ENCODE assay signal across 9 cellular contexts in the genomic region with DNA sequence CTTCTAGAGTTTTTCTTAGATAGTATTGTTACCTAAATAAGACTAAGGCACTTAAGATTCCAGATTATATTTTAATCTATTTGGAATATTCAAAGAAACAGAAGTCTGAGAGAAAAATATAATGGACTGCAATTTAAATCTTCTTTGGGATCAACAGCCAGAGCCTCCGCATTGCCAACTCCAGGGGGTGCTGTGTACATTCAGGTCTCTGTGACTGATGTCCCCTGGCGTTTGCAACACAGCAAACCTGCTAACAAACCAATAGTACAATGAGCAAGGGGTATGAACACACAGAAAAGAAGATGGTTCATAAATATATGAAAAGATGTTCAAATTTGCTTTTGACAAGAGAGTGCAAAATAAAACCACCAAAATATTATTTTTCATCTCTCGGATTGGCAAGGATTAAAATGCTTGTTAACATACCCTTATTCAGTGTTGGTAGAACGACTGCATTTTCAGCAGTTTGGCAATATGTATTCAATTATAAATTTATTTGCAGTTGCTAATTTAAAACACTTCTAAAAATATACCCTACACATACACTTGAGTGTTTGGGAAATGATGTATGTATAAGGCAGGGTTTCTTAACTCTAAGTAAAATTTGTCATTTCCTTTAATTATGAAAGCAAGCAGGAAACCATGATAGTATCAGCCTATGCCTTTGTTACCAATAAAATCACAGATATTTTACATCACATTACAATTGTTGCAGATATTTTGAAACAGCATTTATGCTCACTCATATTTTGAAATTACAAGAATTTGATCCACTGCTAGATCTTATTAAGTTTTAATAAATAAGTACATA. TPM values are rescaled to one million over a fixed set of nuclear protein-coding genes. Genes with fewer than 3 reads are reported as not detected.
DNase-seq lines count a peak whose midpoint lies in the region; ATAC-seq and TF ChIP-seq lines count a peak whose summit lies in the region.
"Had no signal": no experiment of that assay in that cellular context is flagged by ENCODE, and none has a peak within 500 bp of the region (broad histone marks: within the 10 kb centered on the region; RNA-seq: fewer than 3 reads in every experiment).

No MANE protein-coding gene starts in this region.

- DNase-seq in CD14-positive monocyte (ENCODE audit: low spot score): peak; percentile 52
- peak; percentile 59 for DNase-seq in NCI-H226
- DNase-seq in activated CD4-positive, alpha-beta memory T cell treated with anti-CD3 and anti-CD28 coated beads, Interleukin-2, amount 10 ng/mL, durations not matched to agents 7 days and 5 days: peak; percentile 32
- peak; percentile 80 for DNase-seq in Right ventricle myocardium superior
- DNase-seq in prostate gland (ENCODE audit: low spot score): no peak
- no peak for DNase-seq in occipital lobe (lab: John Stamatoyannopoulos, UW)

- POLR2A ChIA-PET in activated CD4-positive, alpha-beta memory T cell treated with anti-CD3 and anti-CD28 coated beads, Interleukin-2, amount 10 ng/mL, durations not matched to agents 7 days and 5 days (lab: Charles Lee): no interaction called here

- peak overlapping the region in 1 of 2 donors; percentile 40 for H3K4me3 Mint-ChIP-seq in CD14-positive monocyte
- no peak overlapping the region for H3K4me3 Mint-ChIP-seq in activated CD4-positive, alpha-beta memory T cell treated with anti-CD3 and anti-CD28 coated beads, Interleukin-2, amount 10 ng/mL, durations not matched to agents 7 days and 5 days
- H3K4me3 Mint-ChIP-seq: naive thymus-derived CD8-positive, alpha-beta T cell had no signal

- no peaks in the 10 kb centered on the region for H3K9me3 ChIP-seq in prostate gland

- ATAC-seq in GM19023 (IDR thresholded peaks at IDR 0.05; ENCODE audit: unreplicated experiment) (peak; percentile 91), HG03159 (IDR thresholded peaks at IDR 0.05; ENCODE audit: unreplicated experiment) (peak; percentile 91), Right ventricle myocardium superior (ENCODE audit: poor library complexity) (peak; percentile 82)
- ATAC-seq: naive thymus-derived CD8-positive, alpha-beta T cell had no signal

- CTCF ChIA-PET in activated CD4-positive, alpha-beta memory T cell treated with anti-CD3 and anti-CD28 coated beads, Interleukin-2, amount 10 ng/mL, durations not matched to agents 7 days and 5 days (lab: Charles Lee): no interaction called here

- peak overlapping the region; percentile 73 to 97 (median 92) for H3K27ac Mint-ChIP-seq in CD14-positive monocyte
- no peak overlapping the region for H3K27ac Mint-ChIP-seq in activated CD4-positive, alpha-beta memory T cell treated with anti-CD3 and anti-CD28 coated beads, Interleukin-2, amount 10 ng/mL, durations not matched to agents 7 days and 5 days
- H3K27ac Mint-ChIP-seq: naive thymus-derived CD8-positive, alpha-beta T cell had no signal

- H3K9me3 Mint-ChIP-seq in CD14-positive monocyte: no peaks in the 10 kb centered on the region
- no peaks in the 10 kb centered on the region for H3K9me3 Mint-ChIP-seq in activated CD4-positive, alpha-beta memory T cell treated with anti-CD3 and anti-CD28 coated beads, Interleukin-2, amount 10 ng/mL, durations not matched to agents 7 days and 5 days

- H3K4me1 Mint-ChIP-seq in CD14-positive monocyte: peaks cover 11% of the 10 kb centered on the region
- H3K4me1 Mint-ChIP-seq in activated CD4-positive, alpha-beta memory T cell treated with anti-CD3 and anti-CD28 coated beads, Interleukin-2, amount 10 ng/mL, durations not matched to agents 7 days and 5 days: no peaks in the 10 kb centered on the region
- H3K4me1 Mint-ChIP-seq: naive thymus-derived CD8-positive, alpha-beta T cell had no signal

- H3K27me3 ChIP-seq in prostate gland (replicated peaks; ENCODE audit: insufficient read depth): no peaks in the 10 kb centered on the region

- H3K36me3 Mint-ChIP-seq in CD14-positive monocyte: no peaks in the 10 kb centered on the region
- H3K36me3 Mint-ChIP-seq in activated CD4-positive, alpha-beta memory T cell treated with anti-CD3 and anti-CD28 coated beads, Interleukin-2, amount 10 ng/mL, durations not matched to agents 7 days and 5 days (ENCODE audit: low read depth): no peaks in the 10 kb centered on the region
- H3K36me3 Mint-ChIP-seq: naive thymus-derived CD8-positive, alpha-beta T cell had no signal

- TF ChIP-seq POLR2A in prostate gland (IDR thresholded peaks at IDR 0.05): no peak

- H3K27me3 Mint-ChIP-seq in CD14-positive monocyte (ENCODE audit: low read depth in 3 of 3): peaks cover 0 to 2% (median 1%) of the 10 kb centered on the region in 3 donors
- H3K27me3 Mint-ChIP-seq in activated CD4-positive, alpha-beta memory T cell treated with anti-CD3 and anti-CD28 coated beads, Interleukin-2, amount 10 ng/mL, durations not matched to agents 7 days and 5 days: no peaks in the 10 kb centered on the region

- H3K4me3 ChIP-seq in prostate gland: no peak overlapping the region

- peaks cover 4% of the 10 kb centered on the region for H3K4me1 ChIP-seq in prostate gland (replicated peaks)

- TF ChIP-seq CTCF in CD14-positive monocyte (IDR thresholded peaks at IDR 0.05): peak; percentile 89
- TF ChIP-seq CTCF in prostate gland (IDR thresholded peaks at IDR 0.05): peak in 3 of 4 experiments; percentile 64 to 79 (median 69)

- intact Hi-C loops in CD14-positive monocyte (cut with micrococcal nuclease): loop anchor here in 1 of 2 donors (10.0 kb wide), 2 partner anchors 51 to 81 kb away; partner anchors contain the start of gene TM4SF4
- intact Hi-C loops in Right ventricle myocardium superior (cut with DNase I): loop anchor here (5.0 kb wide), 1 partner anchor 84 kb away; no protein-coding TSS in a partner anchor
- intact Hi-C loops in prostate gland (cut with DNase I): loop anchor here (2.0 kb wide), 1 partner anchor 87 kb away; no protein-coding TSS in a partner anchor

- no peaks in the 10 kb centered on the region for H3K36me3 ChIP-seq in prostate gland

- 42% methylated on average over 4 of the region's 4 CpGs for WGBS in prostate gland

- no peak overlapping the region for H3K27ac ChIP-seq in prostate gland

RNA-seq across cellular contexts. Expression of gene TM4SF1, which starts 16.1 kb away (rescaled TPM):
- polyA plus RNA-seq in CD14-positive monocyte: not detected
- not detected for total RNA-seq in activated CD4-positive, alpha-beta memory T cell treated with anti-CD3 and anti-CD28 coated beads, Interleukin-2, amount 10 ng/mL, durations not matched to agents 7 days and 5 days
- total RNA-seq in Right ventricle myocardium superior (110 TPM), prostate gland (100 to 1,000 TPM in 1 of 2 donors, 10 to 100 TPM in 1; 92.0 to 142 TPM), occipital lobe (18.2 TPM)
- total RNA-seq: naive thymus-derived CD8-positive, alpha-beta T cell had no signal
- polyA plus RNA-seq: naive thymus-derived CD8-positive, alpha-beta T cell had no signal

Comparison
In these comparisons a context has a peak if more than half of its experiments do, and no peak if none do; other contexts are left out.
1. DNase-seq: peak in CD14-positive monocyte (single experiment), NCI-H226 (single experiment), activated CD4-positive, alpha-beta memory T cell treated with anti-CD3 and anti-CD28 coated beads, Interleukin-2, amount 10 ng/mL, durations not matched to agents 7 days and 5 days (single experiment) and Right ventricle myocardium superior (single experiment); none in prostate gland (single experiment) and occipital lobe (single experiment).
2. RNA of gene TM4SF1, which starts 16.1 kb away (total RNA-seq): 92.0 to 142 TPM in prostate gland, 110 TPM in Right ventricle myocardium superior (single experiment) and 18.2 TPM in occipital lobe (single experiment); not detected in activated CD4-positive, alpha-beta memory T cell treated with anti-CD3 and anti-CD28 coated beads, Interleukin-2, amount 10 ng/mL, durations not matched to agents 7 days and 5 days; every median in the first group is over 10 times any median in the second.
3. Peak in every context shown above with its lines, with median percentiles within 50 percentile points of each other: ATAC-seq.